Comparison of ENCODE assay signal across 8 cellular contexts in the genomic region with DNA sequence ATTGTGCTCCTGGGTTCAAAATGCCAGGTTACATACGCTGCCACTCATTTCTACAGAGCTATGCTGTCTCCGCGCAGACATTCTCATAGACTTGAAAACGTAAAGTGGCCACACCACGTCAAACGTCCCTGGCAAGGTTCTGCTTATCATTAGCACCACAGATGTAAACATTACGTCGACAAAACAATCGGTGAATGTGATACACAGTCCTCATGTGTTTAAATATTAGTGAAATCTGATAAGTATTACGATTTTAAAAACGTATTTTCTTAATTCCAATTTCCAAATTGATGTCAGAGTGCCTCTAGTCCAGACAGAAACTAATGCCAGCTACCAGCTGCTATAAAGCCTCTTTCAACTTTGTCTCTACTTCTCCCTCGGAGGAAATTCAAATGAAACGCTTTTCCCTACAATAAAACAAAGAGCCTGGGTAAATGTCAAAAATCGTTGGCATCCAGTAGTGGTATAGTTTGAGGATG. TPM values are rescaled to one million over a fixed set of nuclear protein-coding genes. Genes with fewer than 3 reads are reported as not detected.
DNase-seq lines count a peak whose midpoint lies in the region; ATAC-seq and TF ChIP-seq lines count a peak whose summit lies in the region.

No MANE protein-coding gene starts in this region.

- DNase-seq in activated CD4-positive, CD25-positive, alpha-beta regulatory T cell treated with anti-CD3 and anti-CD28 coated beads, Interleukin-2, amount 50 U/mL, for 72 hours = no peak
- peak; percentile 61 for DNase-seq in NCI-H82 (lab: John Stamatoyannopoulos, UW)
- peak; percentile 82 for DNase-seq in activated effector memory CD4-positive, alpha-beta T cell treated with anti-CD3 and anti-CD28 coated beads, Interleukin-2, amount 50 U/mL, for 16 hours
- DNase-seq in cardiac muscle cell (ENCODE audit: low read depth in 1 of 2, low spot score in 1 of 2) = peak; percentile 31 to 54
- peak; percentile 31 for DNase-seq in prostate gland (ENCODE audit: low spot score)
- no peak for DNase-seq in HuH-7 (ENCODE audit: low spot score)

- no peaks in the 10 kb centered on the region for H3K36me3 ChIP-seq in cardiac muscle cell
- no peaks in the 10 kb centered on the region for H3K36me3 ChIP-seq in prostate gland

- peak; percentile 37 to 42 for ATAC-seq in activated CD4-positive, CD25-positive, alpha-beta regulatory T cell treated with anti-CD3 and anti-CD28 coated beads, Interleukin-2, amount 50 U/mL, for 24 hours
- ATAC-seq in HG02884 (IDR thresholded peaks at IDR 0.05; ENCODE audit: unreplicated experiment) = peak; percentile 20

- 2% methylated on average over 14 of the region's 14 CpGs for WGBS in prostate gland

- TF ChIP-seq POLR2A in prostate gland (IDR thresholded peaks at IDR 0.05) = peak; percentile 33

- H3K27me3 ChIP-seq in cardiac muscle cell (peaks cover 6% of the 10 kb centered on the region), prostate gland (replicated peaks; ENCODE audit: insufficient read depth) (no peaks in the 10 kb centered on the region)

- H3K4me1 ChIP-seq in cardiac muscle cell (ENCODE audit: low read depth) = peaks cover 9% of the 10 kb centered on the region
- H3K4me1 ChIP-seq in prostate gland (replicated peaks) = no peaks in the 10 kb centered on the region

- no peaks in the 10 kb centered on the region for H3K9me3 ChIP-seq in cardiac muscle cell (ENCODE audit: low read depth)
- no peaks in the 10 kb centered on the region for H3K9me3 ChIP-seq in prostate gland

- TF ChIP-seq CTCF in cardiac muscle cell (IDR thresholded peaks at IDR 0.05; ENCODE audit: low read depth, low read length) (no peak), prostate gland (IDR thresholded peaks at IDR 0.05) (peak in 1 of 4 experiments; percentile 5)

- intact Hi-C loops in prostate gland (cut with DNase I) = loop anchor here (2.0 kb wide), 1 partner anchor 99 kb away; no protein-coding TSS in a partner anchor

- peak overlapping the region; percentile 87 for H3K27ac ChIP-seq in cardiac muscle cell
- H3K27ac ChIP-seq in prostate gland = peak overlapping the region; percentile 92 to 93

- H3K4me3 ChIP-seq in cardiac muscle cell = peak overlapping the region; percentile 84
- H3K4me3 ChIP-seq in prostate gland = peak overlapping the region; percentile 95

RNA-seq across cellular contexts. Expression of gene STK17B, which starts 1.1 kb away (rescaled TPM):
- 3.4 and 12.9 TPM in 2 replicates for total RNA-seq in cardiac muscle cell
- polyA plus RNA-seq in cardiac muscle cell = 2.6 and 5.6 TPM in 2 replicates
- total RNA-seq in prostate gland = 10 to 100 TPM; 24.6 to 25.0 TPM

Comparison
In these comparisons a context has a peak if more than half of its experiments do, and no peak if none do; other contexts are left out.
1. DNase-seq: peak in NCI-H82 (single experiment), activated effector memory CD4-positive, alpha-beta T cell treated with anti-CD3 and anti-CD28 coated beads, Interleukin-2, amount 50 U/mL, for 16 hours (single experiment), cardiac muscle cell (2 of 2) and prostate gland (single experiment); none in activated CD4-positive, CD25-positive, alpha-beta regulatory T cell treated with anti-CD3 and anti-CD28 coated beads, Interleukin-2, amount 50 U/mL, for 72 hours (single experiment) and HuH-7 (single experiment).